In the genomic region with DNA sequence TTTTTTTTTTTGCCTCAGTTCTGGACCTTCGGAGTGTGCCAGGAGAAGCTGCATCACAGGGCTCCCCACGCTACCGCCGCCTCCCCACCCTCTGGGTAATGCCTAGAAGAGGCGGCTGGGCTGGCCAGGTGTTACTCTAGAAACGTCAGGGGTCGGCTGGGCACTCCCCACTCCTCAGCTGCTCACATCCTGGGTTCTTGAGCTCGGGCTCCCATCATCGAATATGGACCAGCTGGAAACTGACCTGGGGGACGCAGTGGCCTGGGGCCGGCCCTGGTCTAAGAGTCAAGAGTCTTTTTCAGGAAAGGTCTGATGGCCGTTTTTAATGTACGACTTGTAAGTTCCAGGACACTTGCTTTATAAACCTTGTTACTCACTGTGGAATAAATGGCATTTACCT, we compare ENCODE assay signal across 16 cellular contexts.
"Had no signal": no experiment of that assay in that cellular context is flagged by ENCODE, and none has a peak within 500 bp of the region (broad histone marks: within the 10 kb centered on the region; RNA-seq: fewer than 3 reads in every experiment).

No MANE protein-coding gene starts in this region.

- H3K4me1 ChIP-seq: ascending aorta had no signal

- H3K27ac ChIP-seq: ascending aorta, neutrophil, parathyroid adenoma, tibial nerve had no signal

- H3K4me3 ChIP-seq: ascending aorta, lung, tibial nerve had no signal

- H3K9me3 ChIP-seq: ascending aorta, neutrophil, tibial nerve had no signal

- H3K27ac Mint-ChIP-seq: activated CD4-positive, alpha-beta T cell treated with anti-CD3 and anti-CD28 coated beads, Interleukin-2, amount 10 ng/mL, durations not matched to agents 7 days and 5 days; activated naive CD4-positive, alpha-beta T cell treated with anti-CD3 and anti-CD28 coated beads, Interleukin-2, amount 10 ng/mL, durations not matched to agents 7 days and 5 days; activated T-helper 17 cell treated with anti-CD3 and anti-CD28 coated beads, Interleukin-2, amount 50 U/mL, for 72 hours; mesothelial cell of epicardium; natural killer cell treated with Interleukin-12 subunit alpha and Interleukin-12 subunit beta and Interleukin-15 and Interleukin-18, amount 100 ng/mL, for 72 hours had no signal

- DNase-seq: activated CD4-positive, alpha-beta T cell treated with anti-CD3 and anti-CD28 coated beads, Interleukin-2, amount 10 ng/mL, durations not matched to agents 7 days and 5 days; activated naive CD4-positive, alpha-beta T cell treated with anti-CD3 and anti-CD28 coated beads, Interleukin-2, amount 10 ng/mL, durations not matched to agents 7 days and 5 days; effector memory CD4-positive, alpha-beta T cell; left cardiac atrium; SHP77; stimulated activated naive CD4-positive, alpha-beta T cell treated with Interleukin-2 at 50 U/mL for 16 hours; substantia nigra; T1000 had no signal

- H3K36me3 ChIP-seq: ascending aorta, neutrophil, tibial nerve had no signal

- ATAC-seq: activated T-helper 17 cell treated with anti-CD3 and anti-CD28 coated beads, Interleukin-2, amount 50 U/mL, for 72 hours; left cardiac atrium; natural killer cell treated with Interleukin-12 subunit alpha and Interleukin-12 subunit beta and Interleukin-15 and Interleukin-18, amount 100 ng/mL, for 72 hours had no signal

- H3K4me1 Mint-ChIP-seq: activated CD4-positive, alpha-beta T cell treated with anti-CD3 and anti-CD28 coated beads, Interleukin-2, amount 10 ng/mL, durations not matched to agents 7 days and 5 days; activated naive CD4-positive, alpha-beta T cell treated with anti-CD3 and anti-CD28 coated beads, Interleukin-2, amount 10 ng/mL, durations not matched to agents 7 days and 5 days; activated T-helper 17 cell treated with anti-CD3 and anti-CD28 coated beads, Interleukin-2, amount 50 U/mL, for 72 hours; mesothelial cell of epicardium had no signal

- H3K9me3 Mint-ChIP-seq: activated CD4-positive, alpha-beta T cell treated with anti-CD3 and anti-CD28 coated beads, Interleukin-2, amount 10 ng/mL, durations not matched to agents 7 days and 5 days; activated naive CD4-positive, alpha-beta T cell treated with anti-CD3 and anti-CD28 coated beads, Interleukin-2, amount 10 ng/mL, durations not matched to agents 7 days and 5 days; activated T-helper 17 cell treated with anti-CD3 and anti-CD28 coated beads, Interleukin-2, amount 50 U/mL, for 72 hours; natural killer cell treated with Interleukin-12 subunit alpha and Interleukin-12 subunit beta and Interleukin-15 and Interleukin-18, amount 100 ng/mL, for 72 hours had no signal

- H3K4me3 Mint-ChIP-seq: activated CD4-positive, alpha-beta T cell treated with anti-CD3 and anti-CD28 coated beads, Interleukin-2, amount 10 ng/mL, durations not matched to agents 7 days and 5 days; activated naive CD4-positive, alpha-beta T cell treated with anti-CD3 and anti-CD28 coated beads, Interleukin-2, amount 10 ng/mL, durations not matched to agents 7 days and 5 days; activated T-helper 17 cell treated with anti-CD3 and anti-CD28 coated beads, Interleukin-2, amount 50 U/mL, for 72 hours; mesothelial cell of epicardium; natural killer cell treated with Interleukin-12 subunit alpha and Interleukin-12 subunit beta and Interleukin-15 and Interleukin-18, amount 100 ng/mL, for 72 hours had no signal

- H3K27me3 ChIP-seq: ascending aorta had no signal

- H3K36me3 Mint-ChIP-seq: activated naive CD4-positive, alpha-beta T cell treated with anti-CD3 and anti-CD28 coated beads, Interleukin-2, amount 10 ng/mL, durations not matched to agents 7 days and 5 days; natural killer cell treated with Interleukin-12 subunit alpha and Interleukin-12 subunit beta and Interleukin-15 and Interleukin-18, amount 100 ng/mL, for 72 hours had no signal
